In the genomic region with DNA sequence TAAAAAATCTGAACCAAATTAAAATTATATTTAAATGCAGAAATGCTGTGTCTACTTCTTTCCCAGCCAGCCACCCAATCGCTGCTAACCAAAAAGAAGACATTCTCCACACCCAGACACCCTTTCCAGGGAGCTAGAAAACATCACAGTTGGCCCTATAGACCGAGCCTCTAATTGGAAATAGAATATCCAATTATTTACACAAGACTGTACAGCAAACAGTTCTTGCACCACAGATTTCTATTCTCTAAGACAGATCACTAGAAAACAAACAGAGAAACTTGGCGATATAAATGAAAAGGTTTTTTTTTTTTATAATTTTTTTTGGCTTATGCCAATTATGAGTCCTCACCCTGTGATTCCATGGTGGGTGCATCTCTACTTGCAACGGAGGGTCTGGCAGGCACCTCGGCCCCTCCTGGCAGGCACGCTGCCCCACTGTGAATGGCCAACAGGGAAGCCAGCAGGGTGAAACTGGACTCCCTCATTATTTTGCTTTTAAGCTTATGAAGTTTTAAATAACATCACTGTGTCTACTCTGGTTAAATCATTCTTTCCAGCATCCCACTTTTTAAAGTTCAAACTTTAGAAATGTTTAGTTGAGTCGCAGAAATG, we compare ENCODE assay signal across 23 cellular contexts. TPM values are rescaled to one million over a fixed set of nuclear protein-coding genes. Genes with fewer than 3 reads are reported as not detected.
DNase-seq lines count a peak whose midpoint lies in the region; ATAC-seq, FAIRE-seq and TF ChIP-seq lines count a peak whose summit lies in the region.
"Had no signal": no experiment of that assay in that cellular context is flagged by ENCODE, and none has a peak within 500 bp of the region (broad histone marks: within the 10 kb centered on the region; RNA-seq: fewer than 3 reads in every experiment).

No MANE protein-coding gene starts in this region.

- H3K4me2 ChIP-seq in A549: peak overlapping the region; percentile 48
- H3K4me2 ChIP-seq in IMR-90 (ENCODE audit: low read depth, low read length): peak overlapping the region; percentile 59; the same call in 1 of the 2 replicates
- H3K4me2 ChIP-seq in MM.1S (ENCODE audit: low read depth, low read length): no peak overlapping the region
- H3K4me2 ChIP-seq: BLaER1 treated with 17β-estradiol and CSF1 and Interleukin-3, amounts not matched to agents 10 nM and 100 nM had no signal

- H3K27ac ChIP-seq in A549: peak overlapping the region; percentile 35 to 69; a peak in 3 of 6 replicates
- H3K27ac ChIP-seq in IMR-90 (ENCODE audit: insufficient read depth, low read length): peak overlapping the region; percentile 42; the same call in 1 of the 2 replicates
- H3K27ac ChIP-seq in MM.1S (ENCODE audit: low read length): no peak overlapping the region
- H3K27ac ChIP-seq: BLaER1 treated with 17β-estradiol and CSF1 and Interleukin-3, amounts not matched to agents 10 nM and 100 nM; brain microvascular endothelial cell; esophagus muscularis mucosa had no signal

- H2BK20ac ChIP-seq in IMR-90 (ENCODE audit: low read depth, low read length): no peak overlapping the region

- H3K4me1 ChIP-seq in A549: peaks cover 44% of the 10 kb centered on the region
- H3K4me1 ChIP-seq in IMR-90 (ENCODE audit: control insufficient read depth, insufficient read depth, low read length): peaks cover 9% of the 10 kb centered on the region
- no peaks in the 10 kb centered on the region for H3K4me1 ChIP-seq in MM.1S (ENCODE audit: low read length)
- H3K4me1 ChIP-seq: BLaER1 treated with 17β-estradiol and CSF1 and Interleukin-3, amounts not matched to agents 10 nM and 100 nM had no signal

- no peak overlapping the region for H3K14ac ChIP-seq in IMR-90 (replicated peaks; ENCODE audit: low read depth, low read length)

- FAIRE-seq in A549 (lab: Jason Lieb, UNC) (no peak), islet of Langerhans (lab: Jason Lieb, UNC) (peak; percentile 13)

- no peak overlapping the region for H2AK9ac ChIP-seq in IMR-90 (replicated peaks; ENCODE audit: low read depth, low read length, poor library complexity)

- H3K27ac Mint-ChIP-seq in mesothelial cell of epicardium (no peak overlapping the region), progenitor cell of endocrine pancreas (no peak overlapping the region)
- H3K27ac Mint-ChIP-seq: activated CD4-positive, alpha-beta memory T cell treated with anti-CD3 and anti-CD28 coated beads, Interleukin-2, amount 10 ng/mL, durations not matched to agents 7 days and 5 days; activated naive CD8-positive, alpha-beta T cell treated with anti-CD3 and anti-CD28 coated beads, Interleukin-2, amount 50 U/mL, for 24 hours; memory B cell had no signal

- H3K9ac ChIP-seq in IMR-90 (ENCODE audit: low read depth, low read length): no peak overlapping the region
- no peak overlapping the region for H3K9ac ChIP-seq in MM.1S (ENCODE audit: low read length)
- H3K9ac ChIP-seq: BLaER1 treated with 17β-estradiol and CSF1 and Interleukin-3, amounts not matched to agents 10 nM and 100 nM had no signal

- TF ChIP-seq CTCF in A549 (IDR thresholded peaks at IDR 0.05): no peak
- no peak for TF ChIP-seq CTCF in IMR-90 (conservative IDR thresholded peaks at IDR 0.05; ENCODE audit: low read depth, low read length)
- no peak for TF ChIP-seq CTCF in mesothelial cell of epicardium (IDR thresholded peaks at IDR 0.05; ENCODE audit: unreplicated experiment)
- no peak for TF ChIP-seq CTCF in MM.1S (IDR thresholded peaks at IDR 0.05; ENCODE audit: low read length)
- TF ChIP-seq CTCF in progenitor cell of endocrine pancreas (IDR thresholded peaks at IDR 0.05; ENCODE audit: unreplicated experiment): no peak

- in situ Hi-C loops in IMR-90 (cut with MboI; ENCODE audit: low sequenced_read_pairs): no loop called here

- H4K5ac ChIP-seq in IMR-90 (ENCODE audit: low read depth, low read length): no peak overlapping the region

- no peaks in the 10 kb centered on the region for H3K79me2 ChIP-seq in MM.1S (ENCODE audit: low read length)

- H2BK120ac ChIP-seq in IMR-90 (ENCODE audit: low read depth, low read length): no peak overlapping the region

- H3K27me3 ChIP-seq in IMR-90 (ENCODE audit: control insufficient read depth, insufficient read depth, low read length) (no peaks in the 10 kb centered on the region), MM.1S (replicated peaks; ENCODE audit: insufficient read depth, low read length) (no peaks in the 10 kb centered on the region)
- H3K27me3 ChIP-seq: BLaER1 treated with 17β-estradiol and CSF1 and Interleukin-3, amounts not matched to agents 10 nM and 100 nM; brain microvascular endothelial cell; esophagus muscularis mucosa had no signal

- no peak overlapping the region for H3K23ac ChIP-seq in IMR-90 (ENCODE audit: low read depth, low read length)

- H3K36me3 ChIP-seq in IMR-90 (ENCODE audit: control insufficient read depth, insufficient read depth, low read length) (peaks cover 16% of the 10 kb centered on the region), MM.1S (replicated peaks; ENCODE audit: insufficient read depth, low read length) (no peaks in the 10 kb centered on the region)

- intact Hi-C loops in IMR-90 (cut with micrococcal nuclease): no loop called here

- H3K79me1 ChIP-seq in IMR-90 (ENCODE audit: low read depth in 1 of 2, low read length in 2 of 2): peaks cover 45 to 88% of the 10 kb centered on the region in 2 experiments

- no peak overlapping the region for H2AK5ac ChIP-seq in IMR-90 (ENCODE audit: low read depth, low read length)

- H3F3A ChIP-seq in MM.1S (ENCODE audit: insufficient read depth, low read length): no peaks in the 10 kb centered on the region

- H3K4me1 Mint-ChIP-seq in mesothelial cell of epicardium (peaks cover 7% of the 10 kb centered on the region), progenitor cell of endocrine pancreas (ENCODE audit: low read depth) (peaks cover 2% of the 10 kb centered on the region)
- H3K4me1 Mint-ChIP-seq: activated CD4-positive, alpha-beta memory T cell treated with anti-CD3 and anti-CD28 coated beads, Interleukin-2, amount 10 ng/mL, durations not matched to agents 7 days and 5 days; activated naive CD8-positive, alpha-beta T cell treated with anti-CD3 and anti-CD28 coated beads, Interleukin-2, amount 50 U/mL, for 24 hours had no signal

- no peak for TF ChIP-seq POLR2A in A549 (IDR thresholded peaks at IDR 0.05; ENCODE audit: low read length)
- no peak for TF ChIP-seq POLR2A in IMR-90 (IDR thresholded peaks at IDR 0.05; ENCODE audit: low read depth, low read length)

- H4K20me1 ChIP-seq in IMR-90 (ENCODE audit: insufficient read depth, low read length): peaks cover 55% of the 10 kb centered on the region
- H4K20me1 ChIP-seq in MM.1S (ENCODE audit: insufficient read depth, low read length): no peaks in the 10 kb centered on the region

- H3K56ac ChIP-seq in IMR-90 (ENCODE audit: extremely low read depth, insufficient read depth, low read length): no peak overlapping the region

- no peak overlapping the region for H2AFZ ChIP-seq in IMR-90 (replicated peaks; ENCODE audit: low read length, poor library complexity)
- H2AFZ ChIP-seq in MM.1S (ENCODE audit: low read length): no peak overlapping the region

- DNase-seq in A549 (ENCODE audit: low read depth in 1 of 2, low spot score in 1 of 2) (no peak), IMR-90 (no peak), NCI-H69 (lab: John Stamatoyannopoulos, UW) (peak; percentile 57), mesothelial cell of epicardium (ENCODE audit: low spot score in 2 of 2, unreplicated experiment in 2 of 2) (no peak), MM.1S (no peak), progenitor cell of endocrine pancreas (ENCODE audit: low spot score, unreplicated experiment) (no peak)
- DNase-seq: ACHN; activated CD4-positive, alpha-beta memory T cell treated with anti-CD3 and anti-CD28 coated beads, Interleukin-2, amount 10 ng/mL, durations not matched to agents 7 days and 5 days; activated effector memory CD4-positive, alpha-beta T cell treated with anti-CD3 and anti-CD28 coated beads, Interleukin-2, amount 50 U/mL, for 16 hours; activated naive CD8-positive, alpha-beta T cell treated with anti-CD3 and anti-CD28 coated beads, Interleukin-2, amount 50 U/mL, for 24 hours; activated T-cell treated with anti-CD3 and anti-CD28 coated beads for 4 hours; brain microvascular endothelial cell; Calu3; NCI-H187; NCI-H526; SIG-M5; stimulated activated CD4-positive, alpha-beta T cell treated with anti-CD3 and anti-CD28 coated beads, Interleukin-15, amount 100 ng/mL, for 24 hours had no signal

- H3K4me3 Mint-ChIP-seq in mesothelial cell of epicardium: no peak overlapping the region
- no peak overlapping the region for H3K4me3 Mint-ChIP-seq in progenitor cell of endocrine pancreas (ENCODE audit: low read depth)
- H3K4me3 Mint-ChIP-seq: activated CD4-positive, alpha-beta memory T cell treated with anti-CD3 and anti-CD28 coated beads, Interleukin-2, amount 10 ng/mL, durations not matched to agents 7 days and 5 days; activated naive CD8-positive, alpha-beta T cell treated with anti-CD3 and anti-CD28 coated beads, Interleukin-2, amount 50 U/mL, for 24 hours; memory B cell had no signal

- CTCF ChIA-PET in A549 (lab: Yijun Ruan, JAX): interaction anchor here (1.8 to 2.7 kb wide), 2 partner anchors 23 to 161 kb away, joined by 6 to 11 read pairs; no protein-coding TSS in a partner anchor
- CTCF ChIA-PET in IMR-90 (lab: Yijun Ruan, JAX): no interaction called here

- TF ChIP-seq EP300 in A549 (IDR thresholded peaks at IDR 0.05): no peak

- dilution Hi-C loops in IMR-90 (cut with HindIII; ENCODE audit: low sequenced_read_pairs, unreplicated experiment): no loop called here

- no peak overlapping the region; the same call in 1 of the 2 replicates for H4K91ac ChIP-seq in IMR-90 (ENCODE audit: insufficient read depth, low read depth, low read length)

- H4K8ac ChIP-seq in IMR-90 (ENCODE audit: low read depth in 2 of 2, low read length in 2 of 2): 0 out of 4 replicates have a peak overlapping the region, but pooled peaks of 1 of the 2 experiments have one; percentile 5

- H3K4me3 ChIP-seq in A549 (no peak overlapping the region), IMR-90 (ENCODE audit: insufficient read depth, low read depth, low read length) (no peak overlapping the region), MM.1S (ENCODE audit: low read length) (no peak overlapping the region)
- H3K4me3 ChIP-seq: BLaER1 treated with 17β-estradiol and CSF1 and Interleukin-3, amounts not matched to agents 10 nM and 100 nM; esophagus muscularis mucosa had no signal

- WGBS in A549 (ENCODE audit: missing lambda C conversion rate): 39% methylated on average over 7 of the region's 7 CpGs
- no CpG with 5 or more reads among the region's 7 CpGs for WGBS in IMR-90 (ENCODE audit: extremely low coverage in 2 of 2, insufficient read length in 1 of 2), 2 experiments

- H3K9me1 ChIP-seq in IMR-90 (ENCODE audit: insufficient read depth, low read length): peaks cover 50% of the 10 kb centered on the region

- H3K27me3 Mint-ChIP-seq in mesothelial cell of epicardium (ENCODE audit: low read depth): no peaks in the 10 kb centered on the region
- no peaks in the 10 kb centered on the region for H3K27me3 Mint-ChIP-seq in progenitor cell of endocrine pancreas
- H3K27me3 Mint-ChIP-seq: activated naive CD8-positive, alpha-beta T cell treated with anti-CD3 and anti-CD28 coated beads, Interleukin-2, amount 50 U/mL, for 24 hours; memory B cell had no signal

- TF ChIP-seq RAD21 in A549 (conservative IDR thresholded peaks at IDR 0.05 in 1 of 2, IDR thresholded peaks at IDR 0.05 in 1 of 2) (no peak), IMR-90 (IDR thresholded peaks at IDR 0.05; ENCODE audit: low read length) (no peak)

- POLR2A ChIA-PET in A549 (lab: Yijun Ruan, JAX) (no interaction called here), IMR-90 (lab: Charles Lee; ENCODE audit: unreplicated experiment) (no interaction called here)

- BruUV-seq in IMR-90 (replicated peaks; lab: Mats Ljungman, UMichigan): no TSS peak

- H3K36me3 Mint-ChIP-seq in mesothelial cell of epicardium: peaks cover 11% of the 10 kb centered on the region
- no peaks in the 10 kb centered on the region for H3K36me3 Mint-ChIP-seq in progenitor cell of endocrine pancreas (ENCODE audit: insufficient read depth)

- no peak overlapping the region for H2BK5ac ChIP-seq in IMR-90 (ENCODE audit: low read depth, low read length, poor library complexity, severe bottlenecking)

- H3K9me3 Mint-ChIP-seq in mesothelial cell of epicardium (peaks cover 4% of the 10 kb centered on the region), progenitor cell of endocrine pancreas (ENCODE audit: low read depth) (no peaks in the 10 kb centered on the region)
- H3K9me3 Mint-ChIP-seq: activated CD4-positive, alpha-beta memory T cell treated with anti-CD3 and anti-CD28 coated beads, Interleukin-2, amount 10 ng/mL, durations not matched to agents 7 days and 5 days; activated naive CD8-positive, alpha-beta T cell treated with anti-CD3 and anti-CD28 coated beads, Interleukin-2, amount 50 U/mL, for 24 hours; memory B cell had no signal

- peak overlapping the region; percentile 56; the same call in 1 of the 2 replicates for H3K18ac ChIP-seq in IMR-90 (ENCODE audit: low read depth, low read length)

- ATAC-seq in A549 (peak in 1 of 2 experiments; percentile 43; a peak in 3 of 6 replicates), IMR-90 (ENCODE audit: low read depth) (peak; percentile 40; the same call in 1 of the 2 replicates), HG03175 (IDR thresholded peaks at IDR 0.05; ENCODE audit: unreplicated experiment) (no peak)
- ATAC-seq: activated CD4-positive, CD25-positive, alpha-beta regulatory T cell treated with anti-CD3 and anti-CD28 coated beads, Interleukin-2, amount 50 U/mL, for 24 hours; activated naive CD8-positive, alpha-beta T cell treated with anti-CD3 and anti-CD28 coated beads, Interleukin-2, amount 50 U/mL, for 24 hours had no signal

- H3K9me3 ChIP-seq in A549: no peaks in the 10 kb centered on the region; the same call in 2 of the 3 replicates
- H3K9me3 ChIP-seq in IMR-90 (ENCODE audit: control insufficient read depth, insufficient read depth, low read length): no peaks in the 10 kb centered on the region; the same call in 1 of the 2 replicates
- H3K9me3 ChIP-seq in MM.1S (replicated peaks; ENCODE audit: insufficient read depth, low read length): no peaks in the 10 kb centered on the region
- H3K9me3 ChIP-seq: esophagus muscularis mucosa had no signal

- H2BK15ac ChIP-seq in IMR-90 (ENCODE audit: low read depth, low read length): no peak overlapping the region; the same call in 2 of the 3 replicates

- H3K4ac ChIP-seq in IMR-90 (ENCODE audit: low read depth, low read length): peak overlapping the region; percentile 25; the same call in 1 of the 2 replicates

- H3K9me2 ChIP-seq in MM.1S (replicated peaks; ENCODE audit: insufficient read depth, low read length): no peaks in the 10 kb centered on the region

RNA-seq across cellular contexts. Expression of a gene that starts 29.2 kb away (rescaled TPM):
- 31.6 and 32.1 TPM in 2 replicates for polyA plus RNA-seq in A549 (2011; rRNA removed)
- 28.6 and 37.0 TPM in 2 replicates for polyA plus RNA-seq in A549 (2012; cell fraction: cytosol; rRNA removed)
- polyA plus RNA-seq in A549 (2012; cell fraction: nucleus; rRNA removed): 40.5 and 50.4 TPM in 2 replicates
- polyA plus RNA-seq in A549 (2017; fragmentation: RNase III; extraction: RNeasy Plus Mini Kit Qiagen cat#74134 plus additional on column Dnase treatment): 29.8 to 35.8 TPM (median 33.4 TPM) in 3 replicates
- 27.5 and 30.0 TPM in 2 replicates for polyA minus RNA-seq in A549 (2011; rRNA and poly(A)+ RNA removed)
- 46.4 TPM in 2 replicates for total RNA-seq in IMR-90 (2012; rRNA removed)
- 41.4 and 47.9 TPM in 2 replicates for polyA plus RNA-seq in IMR-90 (2012; rRNA removed)
- 28.9 and 33.4 TPM in 2 replicates for polyA plus RNA-seq in IMR-90 (2012; cell fraction: cytosol; rRNA removed)
- polyA plus RNA-seq in IMR-90 (2012; cell fraction: nucleus; rRNA removed; ENCODE audit: low replicate concordance): 41.5 and 54.4 TPM in 2 replicates
- 9.0 to 9.2 TPM (median 9.1 TPM) in 3 replicates for total RNA-seq in mesothelial cell of epicardium
- 7.1 and 10.5 TPM in 2 replicates for total RNA-seq in progenitor cell of endocrine pancreas
